Comparison of ENCODE assay signal across 11 cellular contexts in the genomic region with DNA sequence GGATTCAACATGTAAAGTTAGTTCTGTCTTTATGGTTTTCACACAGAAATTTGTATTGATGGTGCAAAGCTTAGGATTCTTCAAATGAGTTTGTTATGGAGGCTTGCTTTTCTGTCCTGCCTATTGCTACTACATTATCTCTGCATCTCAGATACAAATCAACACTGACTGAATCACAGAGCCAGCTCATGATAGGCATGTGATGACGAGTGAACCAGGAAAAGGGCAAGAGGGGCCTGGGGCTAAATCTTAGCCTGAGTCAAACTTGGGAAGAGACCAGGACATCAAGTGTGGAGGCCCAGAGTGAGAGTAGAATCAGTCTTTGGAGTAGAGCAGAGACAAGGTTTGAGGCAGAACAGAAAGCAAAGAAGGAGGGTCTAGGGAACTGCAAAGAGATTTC.
DNase-seq lines count a peak whose midpoint lies in the region; ATAC-seq, FAIRE-seq and TF ChIP-seq lines count a peak whose summit lies in the region.
"Had no signal": no experiment of that assay in that cellular context is flagged by ENCODE, and none has a peak within 500 bp of the region (broad histone marks: within the 10 kb centered on the region; RNA-seq: fewer than 3 reads in every experiment).

No MANE protein-coding gene starts in this region.

- CTCF ChIA-PET in mammary epithelial cell (lab: Charles Lee; ENCODE audit: low non-redundant PET) = interaction anchor here (0.7 kb wide), 1 partner anchor 112 kb away, joined by 5 read pairs; no protein-coding TSS in a partner anchor

- ATAC-seq in stimulated activated naive CD8-positive, alpha-beta T cell treated with anti-CD3 and anti-CD28 coated beads, Interleukin-15, amount 100 ng/mL, for 72 hours = no peak
- ATAC-seq: left colon had no signal

- H3K9me3 ChIP-seq in OCI-LY3 (ENCODE audit: insufficient read depth, low read length) = no peaks in the 10 kb centered on the region
- no peaks in the 10 kb centered on the region for H3K9me3 ChIP-seq in mammary epithelial cell (replicated peaks; ENCODE audit: insufficient read depth, low read length)
- no peaks in the 10 kb centered on the region for H3K9me3 ChIP-seq in mesodermal cell (ENCODE audit: control insufficient read depth, low read length)

- H3K4me1 ChIP-seq in OCI-LY3 (ENCODE audit: low read length) (peaks cover 81% of the 10 kb centered on the region), mammary epithelial cell (ENCODE audit: insufficient read depth, low read length) (peaks cover 56% of the 10 kb centered on the region), mesodermal cell (ENCODE audit: control insufficient read depth, insufficient read depth, low read length, poor library complexity, severe bottlenecking) (peaks cover 53% of the 10 kb centered on the region)

- H3K36me3 ChIP-seq in OCI-LY3 (replicated peaks; ENCODE audit: low read depth, low read length) (no peaks in the 10 kb centered on the region), mammary epithelial cell (ENCODE audit: insufficient read depth, low read length) (no peaks in the 10 kb centered on the region), mesodermal cell (ENCODE audit: control insufficient read depth, insufficient read depth, low read length) (no peaks in the 10 kb centered on the region)

- TF ChIP-seq POLR2A in GM12892 (IDR thresholded peaks at IDR 0.05; ENCODE audit: low read depth, low read length) = no peak

- H3K4me2 ChIP-seq in OCI-LY3 (ENCODE audit: low read length) = no peak overlapping the region; the same call in 1 of the 2 replicates
- H3K4me2 ChIP-seq in mammary epithelial cell (ENCODE audit: insufficient read depth, low read depth, low read length) = peak overlapping the region; percentile 3

- H3K79me2 ChIP-seq in OCI-LY3 (ENCODE audit: low read length) = no peaks in the 10 kb centered on the region
- peaks cover 4% of the 10 kb centered on the region for H3K79me2 ChIP-seq in mammary epithelial cell (ENCODE audit: insufficient read depth, low read length)

- H2AFZ ChIP-seq in OCI-LY3 (ENCODE audit: low read depth, low read length) = no peak overlapping the region
- H2AFZ ChIP-seq in mammary epithelial cell (ENCODE audit: low read depth, low read length) = no peak overlapping the region

- BruUV-seq in mammary epithelial cell (replicated peaks; lab: Mats Ljungman, UMichigan) = no TSS peak

- no peak overlapping the region for H3K4me3 Mint-ChIP-seq in stimulated activated naive CD8-positive, alpha-beta T cell treated with anti-CD3 and anti-CD28 coated beads, Interleukin-15, amount 100 ng/mL, for 72 hours

- H3K27ac Mint-ChIP-seq in stimulated activated naive CD8-positive, alpha-beta T cell treated with anti-CD3 and anti-CD28 coated beads, Interleukin-15, amount 100 ng/mL, for 72 hours = no peak overlapping the region

- no peaks in the 10 kb centered on the region for H3K27me3 Mint-ChIP-seq in stimulated activated naive CD8-positive, alpha-beta T cell treated with anti-CD3 and anti-CD28 coated beads, Interleukin-15, amount 100 ng/mL, for 72 hours

- dilution Hi-C loops in mammary epithelial cell (cut with HindIII; ENCODE audit: low sequenced_read_pairs) = loop anchor here (5.0 kb wide), 3 partner anchors 55 to 110 kb away; no protein-coding TSS in a partner anchor

- intact Hi-C loops in mammary epithelial cell (cut with micrococcal nuclease) = loop anchor here (2.0 kb wide), 1 partner anchor 51 kb away; no protein-coding TSS in a partner anchor

- DNase-seq in ELR (ENCODE audit: low read depth) = peak; percentile 98
- peak; percentile 93 for DNase-seq in mammary epithelial cell
- no peak for DNase-seq in GM12892 (ENCODE audit: insufficient read length)
- DNase-seq in hypothalamus (lab: John Stamatoyannopoulos, UW) = no peak
- no peak for DNase-seq in stimulated activated naive CD8-positive, alpha-beta T cell treated with anti-CD3 and anti-CD28 coated beads, Interleukin-15, amount 100 ng/mL, for 72 hours
- DNase-seq: dermis blood vessel endothelial cell, left colon, NCI-H2171, small intestine had no signal

- H3K9ac ChIP-seq in OCI-LY3 (ENCODE audit: low read length) (peak overlapping the region; percentile 19; the same call in 1 of the 2 replicates), mammary epithelial cell (ENCODE audit: insufficient read depth, low read length) (peak overlapping the region; percentile 6)

- 0% methylated on average over 1 of the region's 1 CpG for WGBS in mammary epithelial cell (ENCODE audit: low coverage, missing lambda C conversion rate)
- 40% methylated on average over 1 of the region's 1 CpG; no CpG with 5 or more reads in 1 of the 2 experiments for WGBS in mesodermal cell (ENCODE audit: insufficient coverage in 2 of 2), 2 experiments

- peaks cover 19 to 24% of the 10 kb centered on the region in 2 donors for H3K9me3 Mint-ChIP-seq in stimulated activated naive CD8-positive, alpha-beta T cell treated with anti-CD3 and anti-CD28 coated beads, Interleukin-15, amount 100 ng/mL, for 72 hours

- in situ Hi-C loops in mammary epithelial cell (cut with MboI; ENCODE audit: low sequenced_read_pairs in 2 of 2) = no loop called here

- no peak overlapping the region for H3K4me3 ChIP-seq in OCI-LY3 (ENCODE audit: low read length)
- no peak overlapping the region for H3K4me3 ChIP-seq in mammary epithelial cell (replicated peaks in 1 of 3; ENCODE audit: insufficient read depth in 1 of 3, low read depth in 2 of 3, low read length in 3 of 3)
- no peak overlapping the region for H3K4me3 ChIP-seq in mesodermal cell (ENCODE audit: extremely low read depth, insufficient read depth, low read length, poor library complexity, severe bottlenecking)

- peaks cover 52% of the 10 kb centered on the region for H3K4me1 Mint-ChIP-seq in stimulated activated naive CD8-positive, alpha-beta T cell treated with anti-CD3 and anti-CD28 coated beads, Interleukin-15, amount 100 ng/mL, for 72 hours

- H4K20me1 ChIP-seq in OCI-LY3 (ENCODE audit: insufficient read depth, low read length) (no peaks in the 10 kb centered on the region), mammary epithelial cell (ENCODE audit: insufficient read depth, low read length) (no peaks in the 10 kb centered on the region)

- no peak overlapping the region for H3K27ac ChIP-seq in OCI-LY3 (ENCODE audit: low read length)
- H3K27ac ChIP-seq in mammary epithelial cell (ENCODE audit: insufficient read depth, low read depth, low read length) = peak overlapping the region; percentile 97
- H3K27ac ChIP-seq in mesodermal cell (ENCODE audit: low read depth, low read length, severe bottlenecking) = peak overlapping the region; percentile 83

- no peak for FAIRE-seq in GM12892 (lab: Jason Lieb, UNC)
- FAIRE-seq: small intestine had no signal

- TF ChIP-seq CTCF in OCI-LY3 (IDR thresholded peaks at IDR 0.05; ENCODE audit: low read depth, low read length) (no peak), mammary epithelial cell (conservative IDR thresholded peaks at IDR 0.05 in 1 of 2, IDR thresholded peaks at IDR 0.05 in 1 of 2; ENCODE audit: extremely low read depth in 1 of 2, insufficient read depth in 1 of 2, low read depth in 1 of 2, low read length in 2 of 2) (no peak)

- H3K27me3 ChIP-seq in OCI-LY3 (ENCODE audit: low read depth, low read length) (no peaks in the 10 kb centered on the region), mammary epithelial cell (ENCODE audit: insufficient read depth, low read length) (no peaks in the 10 kb centered on the region)

Comparison
In these comparisons a context has a peak if more than half of its experiments do, and no peak if none do; other contexts are left out.
1. DNase-seq: peak in ELR (single experiment) and mammary epithelial cell (single experiment); none in GM12892 (single experiment), hypothalamus (0 of 51) and stimulated activated naive CD8-positive, alpha-beta T cell treated with anti-CD3 and anti-CD28 coated beads, Interleukin-15, amount 100 ng/mL, for 72 hours (0 of 2).